Comparison of ENCODE assay signal across 16 cellular contexts in the genomic region with DNA sequence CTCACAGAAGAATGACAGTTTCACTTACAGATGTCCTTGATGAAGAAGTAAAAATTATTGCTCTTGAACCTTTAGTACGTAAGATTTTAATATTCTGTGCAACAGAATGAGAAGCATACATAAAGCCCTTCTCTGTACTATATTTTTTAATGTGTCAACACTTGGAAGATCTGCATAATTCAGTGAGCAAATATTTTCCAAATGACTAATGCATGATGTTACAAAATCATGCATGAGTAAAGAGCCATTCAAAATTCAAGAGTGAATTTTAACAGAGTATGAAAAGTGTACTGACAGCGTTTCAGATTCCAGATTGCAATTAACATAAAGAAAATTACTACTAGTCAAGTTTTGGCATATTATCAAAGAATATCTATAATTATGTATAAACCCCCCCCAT.
DNase-seq lines count a peak whose midpoint lies in the region; ATAC-seq and TF ChIP-seq lines count a peak whose summit lies in the region.
"Had no signal": no experiment of that assay in that cellular context is flagged by ENCODE, and none has a peak within 500 bp of the region (broad histone marks: within the 10 kb centered on the region; RNA-seq: fewer than 3 reads in every experiment).

No MANE protein-coding gene starts in this region.

- H3K9me3 ChIP-seq in OCI-LY3 (ENCODE audit: insufficient read depth, low read length): no peaks in the 10 kb centered on the region
- H3K9me3 ChIP-seq: pancreas had no signal

- H2AFZ ChIP-seq in OCI-LY3 (ENCODE audit: low read depth, low read length): no peak overlapping the region
- H2AFZ ChIP-seq: GM23338 had no signal

- no peaks in the 10 kb centered on the region for H4K20me1 ChIP-seq in OCI-LY3 (ENCODE audit: insufficient read depth, low read length)

- H3K9ac ChIP-seq in OCI-LY3 (ENCODE audit: low read length): no peak overlapping the region

- H3K79me2 ChIP-seq in OCI-LY3 (ENCODE audit: low read length): no peaks in the 10 kb centered on the region

- H3K36me3 ChIP-seq in OCI-LY3 (replicated peaks; ENCODE audit: low read depth, low read length): no peaks in the 10 kb centered on the region
- H3K36me3 ChIP-seq: pancreas had no signal

- no peak for TF ChIP-seq CTCF in OCI-LY3 (IDR thresholded peaks at IDR 0.05; ENCODE audit: low read depth, low read length)

- peak overlapping the region; percentile 23 for H3K4me3 ChIP-seq in OCI-LY3 (ENCODE audit: low read length)
- H3K4me3 ChIP-seq: GM12878, GM23338, pancreas had no signal

- peak overlapping the region; percentile 41 for H3K27ac ChIP-seq in OCI-LY3 (ENCODE audit: low read length)
- H3K27ac ChIP-seq: pancreas had no signal

- H3K27me3 ChIP-seq in OCI-LY3 (ENCODE audit: low read depth, low read length): no peaks in the 10 kb centered on the region
- H3K27me3 ChIP-seq: pancreas had no signal

- H3K4me2 ChIP-seq in OCI-LY3 (ENCODE audit: low read length): peak overlapping the region; percentile 62
- H3K4me2 ChIP-seq: GM23338 had no signal

- ATAC-seq in activated CD4-positive, CD25-positive, alpha-beta regulatory T cell treated with anti-CD3 and anti-CD28 coated beads, Interleukin-2, amount 50 U/mL, for 24 hours: peak; percentile 68 to 72
- ATAC-seq in esophagus mucosa (peak; percentile 78), HG03196 (IDR thresholded peaks at IDR 0.05; ENCODE audit: unreplicated experiment) (no peak), HG03095 (IDR thresholded peaks at IDR 0.05; ENCODE audit: unreplicated experiment) (no peak)
- ATAC-seq: GM12878, GM23338 had no signal

- DNase-seq in activated CD4-positive, CD25-positive, alpha-beta regulatory T cell treated with anti-CD3 and anti-CD28 coated beads, Interleukin-2, amount 50 U/mL, for 72 hours: no peak
- peak; percentile 69 for DNase-seq in renal cortical epithelial cell (ENCODE audit: low read depth)
- no peak for DNase-seq in effector CD4-positive, alpha-beta T cell
- DNase-seq: activated CD8-positive, alpha-beta memory T cell treated with anti-CD3 and anti-CD28 coated beads for 24 hours; NCI-H1048; NCI-H524; pancreas; stimulated activated CD4-positive, alpha-beta T cell treated with anti-CD3 and anti-CD28 coated beads, Interleukin-15, amount 100 ng/mL, for 24 hours; T1000 had no signal

- H3K4me1 ChIP-seq in OCI-LY3 (ENCODE audit: low read length): peaks cover 17% of the 10 kb centered on the region
- H3K4me1 ChIP-seq: pancreas had no signal

Comparison
In these comparisons a context has a peak if more than half of its experiments do, and no peak if none do; other contexts are left out.
1. ATAC-seq: peak in activated CD4-positive, CD25-positive, alpha-beta regulatory T cell treated with anti-CD3 and anti-CD28 coated beads, Interleukin-2, amount 50 U/mL, for 24 hours (2 of 2) and esophagus mucosa (single experiment); none in HG03196 (single experiment) and HG03095 (single experiment).